In the genomic region with DNA sequence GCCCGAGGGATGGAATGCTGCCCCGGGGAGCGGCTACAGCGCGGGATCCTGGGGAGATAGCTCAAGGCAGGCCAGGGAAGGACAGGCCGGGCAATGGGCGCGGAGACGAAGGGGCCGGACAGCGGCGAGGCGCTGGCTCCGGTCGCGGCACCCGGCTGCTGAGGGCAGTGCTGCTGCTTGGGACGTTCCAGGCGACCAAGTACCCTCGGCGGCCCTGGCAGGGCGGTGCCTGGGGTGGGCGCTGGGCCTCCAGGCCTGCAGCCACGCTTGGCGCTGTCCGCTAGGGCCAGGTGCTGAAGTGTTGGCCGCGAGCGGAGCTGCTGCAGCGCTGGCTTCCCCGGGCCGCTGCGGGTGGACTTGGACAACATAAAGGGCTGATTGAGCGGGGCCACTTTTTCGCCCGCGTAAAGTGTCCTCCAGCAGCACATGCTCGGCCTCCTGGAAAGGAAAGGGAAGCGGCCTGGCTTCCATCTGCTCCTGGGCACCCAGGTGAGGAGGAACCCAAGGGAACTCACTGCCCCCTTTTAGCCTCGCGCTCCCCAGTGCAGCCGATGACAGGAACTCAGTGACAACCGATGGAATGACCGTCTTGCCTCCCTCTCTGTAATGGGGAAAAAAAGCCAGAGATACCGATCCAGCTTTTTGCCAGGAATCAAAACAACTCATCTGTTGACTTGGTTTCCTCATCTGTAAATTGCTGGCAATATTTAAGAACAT, we compare ENCODE assay signal across 9 cellular contexts. TPM values are rescaled to one million over a fixed set of nuclear protein-coding genes. Genes with fewer than 3 reads are reported as not detected.
DNase-seq lines count a peak whose midpoint lies in the region; ATAC-seq and TF ChIP-seq lines count a peak whose summit lies in the region.
"Had no signal": no experiment of that assay in that cellular context is flagged by ENCODE, and none has a peak within 500 bp of the region (broad histone marks: within the 10 kb centered on the region; RNA-seq: fewer than 3 reads in every experiment).

No MANE protein-coding gene starts in this region.

- DNase-seq in COLO668 (lab: John Stamatoyannopoulos, UW; ENCODE audit: unreplicated experiment) (peak; percentile 20), hepatocyte (ENCODE audit: low spot score) (peak; percentile 94), sciatic nerve (ENCODE audit: low spot score) (peak; percentile 71), NCI-H748 (lab: John Stamatoyannopoulos, UW; ENCODE audit: unreplicated experiment) (no peak)
- peak; percentile 54 for DNase-seq in activated naive CD8-positive, alpha-beta T cell treated with anti-CD3 and anti-CD28 coated beads, Interleukin-2, amount 50 U/mL, for 24 hours

- TF ChIP-seq RAD21 in Ishikawa (IDR thresholded peaks at IDR 0.05; ENCODE audit: low read depth): no peak

- H3K27ac Mint-ChIP-seq in activated naive CD8-positive, alpha-beta T cell treated with anti-CD3 and anti-CD28 coated beads, Interleukin-2, amount 50 U/mL, for 24 hours: no peak overlapping the region
- H3K27ac Mint-ChIP-seq: activated naive CD4-positive, alpha-beta T cell treated with anti-CD3 and anti-CD28 coated beads, Interleukin-2, amount 50 U/mL, for 24 hours had no signal

- H2AFZ ChIP-seq in hepatocyte: no peak overlapping the region

- no peak for ATAC-seq in activated naive CD8-positive, alpha-beta T cell treated with anti-CD3 and anti-CD28 coated beads, Interleukin-2, amount 50 U/mL, for 24 hours
- ATAC-seq in sciatic nerve (peak; percentile 76), GM21515 (IDR thresholded peaks at IDR 0.05; ENCODE audit: unreplicated experiment) (no peak), HG02852 (IDR thresholded peaks at IDR 0.05; ENCODE audit: unreplicated experiment) (no peak)

- H3K9me3 Mint-ChIP-seq in activated naive CD8-positive, alpha-beta T cell treated with anti-CD3 and anti-CD28 coated beads, Interleukin-2, amount 50 U/mL, for 24 hours: no peaks in the 10 kb centered on the region
- H3K9me3 Mint-ChIP-seq: activated naive CD4-positive, alpha-beta T cell treated with anti-CD3 and anti-CD28 coated beads, Interleukin-2, amount 50 U/mL, for 24 hours had no signal

- H3K27ac ChIP-seq in hepatocyte: no peak overlapping the region

- H3K9me2 ChIP-seq in hepatocyte (replicated peaks; ENCODE audit: insufficient read depth): no peaks in the 10 kb centered on the region

- H3K9me3 ChIP-seq in hepatocyte (ENCODE audit: low read depth): no peaks in the 10 kb centered on the region

- H3K4me1 Mint-ChIP-seq in activated naive CD8-positive, alpha-beta T cell treated with anti-CD3 and anti-CD28 coated beads, Interleukin-2, amount 50 U/mL, for 24 hours: no peaks in the 10 kb centered on the region
- H3K4me1 Mint-ChIP-seq: activated naive CD4-positive, alpha-beta T cell treated with anti-CD3 and anti-CD28 coated beads, Interleukin-2, amount 50 U/mL, for 24 hours had no signal

- no peaks in the 10 kb centered on the region for H3K4me1 ChIP-seq in hepatocyte (ENCODE audit: insufficient read depth)

- no peaks in the 10 kb centered on the region for H3K27me3 ChIP-seq in hepatocyte

- no peak for TF ChIP-seq EP300 in Ishikawa (IDR thresholded peaks at IDR 0.05; ENCODE audit: borderline replicate concordance)

- intact Hi-C loops in sciatic nerve (cut with DNase I): no loop called here

- H3K4me3 ChIP-seq in hepatocyte: no peak overlapping the region

- peak overlapping the region; percentile 75 for H3K4me2 ChIP-seq in hepatocyte

- no peaks in the 10 kb centered on the region for H4K20me1 ChIP-seq in hepatocyte (ENCODE audit: insufficient read depth, poor library complexity, severe bottlenecking)

- H3K79me2 ChIP-seq in hepatocyte: no peaks in the 10 kb centered on the region

- H3K4me3 Mint-ChIP-seq in activated naive CD8-positive, alpha-beta T cell treated with anti-CD3 and anti-CD28 coated beads, Interleukin-2, amount 50 U/mL, for 24 hours: no peak overlapping the region
- H3K4me3 Mint-ChIP-seq: activated naive CD4-positive, alpha-beta T cell treated with anti-CD3 and anti-CD28 coated beads, Interleukin-2, amount 50 U/mL, for 24 hours had no signal

- no peaks in the 10 kb centered on the region for H3K36me3 ChIP-seq in hepatocyte (replicated peaks; ENCODE audit: insufficient read depth, low read depth)

- 12% methylated on average over 45 of the region's 45 CpGs for WGBS in hepatocyte (ENCODE audit: low lambda C conversion rate, missing lambda C conversion rate)

- peaks cover 31% of the 10 kb centered on the region for H3K27me3 Mint-ChIP-seq in activated naive CD8-positive, alpha-beta T cell treated with anti-CD3 and anti-CD28 coated beads, Interleukin-2, amount 50 U/mL, for 24 hours

- H3K36me3 Mint-ChIP-seq in activated naive CD8-positive, alpha-beta T cell treated with anti-CD3 and anti-CD28 coated beads, Interleukin-2, amount 50 U/mL, for 24 hours (ENCODE audit: low read depth): no peaks in the 10 kb centered on the region
- H3K36me3 Mint-ChIP-seq: activated naive CD4-positive, alpha-beta T cell treated with anti-CD3 and anti-CD28 coated beads, Interleukin-2, amount 50 U/mL, for 24 hours had no signal

- peak; percentile 15 for TF ChIP-seq CTCF in hepatocyte (IDR thresholded peaks at IDR 0.05; ENCODE audit: poor library complexity)

TF ChIP-seq in Ishikawa, 13 proteins besides CTCF, POLR2A, EP300 and RAD21:
- TF ChIP-seq REST (IDR thresholded peaks at IDR 0.05; ENCODE audit: low read depth): peak; percentile 95
- peak; percentile 71; the same call in 1 of the 2 replicates for TF ChIP-seq ZBTB7A (IDR thresholded peaks at IDR 0.05; ENCODE audit: low read depth)
- TF ChIP-seq MAX (IDR thresholded peaks at IDR 0.05): peak; percentile 76
- no peak for TF ChIP-seq TEAD4 (IDR thresholded peaks at IDR 0.05)

RNA-seq across cellular contexts. Expression of gene CLEC3A, which starts 23.7 kb away (rescaled TPM):
- total RNA-seq in hepatocyte (3.5 and 4.7 TPM in 2 replicates), sciatic nerve (not detected)
- polyA plus RNA-seq in hepatocyte: 3.5 and 3.8 TPM in 2 replicates

RNA-seq across cellular contexts. Expression of gene WWOX, which starts 53.4 kb away (rescaled TPM):
- total RNA-seq in hepatocyte (39.8 and 44.3 TPM in 2 replicates), sciatic nerve (30.7 TPM)
- 17.0 and 20.4 TPM in 2 replicates for polyA plus RNA-seq in hepatocyte
